11 cellular contexts compared by ENCODE assay signal in genomic region chr17:57461082-57461481, GRCh38.
DNase-seq lines count a peak whose midpoint lies in the region; ATAC-seq and TF ChIP-seq lines count a peak whose summit lies in the region.
"Had no signal": no experiment of that assay in that cellular context is flagged by ENCODE, and none has a peak within 500 bp of the region (broad histone marks: within the 10 kb centered on the region; RNA-seq: fewer than 3 reads in every experiment).

No MANE protein-coding gene starts in this region.

- no peak for ATAC-seq in HG03108 (IDR thresholded peaks at IDR 0.05; ENCODE audit: unreplicated experiment)

- H3K9ac ChIP-seq in BLaER1 treated with 17β-estradiol and CSF1 and Interleukin-3, amounts not matched to agents 10 nM and 100 nM, result peak overlapping the region in 4 of 11 experiments; percentile 38 to 68 (median 57); a peak in 6 of 22 replicates

- H3K9me3 Mint-ChIP-seq in CD8-positive, alpha-beta memory T cell, result no peaks in the 10 kb centered on the region

- H3K9me3 ChIP-seq in BLaER1 treated with 17β-estradiol and CSF1 and Interleukin-3, amounts not matched to agents 10 nM and 100 nM (replicated peaks in 1 of 11), result no peaks in the 10 kb centered on the region
- no peaks in the 10 kb centered on the region for H3K9me3 ChIP-seq in SJCRH30 (replicated peaks)
- no peaks in the 10 kb centered on the region for H3K9me3 ChIP-seq in CD8-positive, alpha-beta memory T cell (ENCODE audit: low read length)
- H3K9me3 ChIP-seq: sigmoid colon had no signal

- peak overlapping the region; percentile 55 to 90 (median 73) for H3K4me2 ChIP-seq in BLaER1 treated with 17β-estradiol and CSF1 and Interleukin-3, amounts not matched to agents 10 nM and 100 nM

- H3K4me3 Mint-ChIP-seq in CD8-positive, alpha-beta memory T cell, result no peak overlapping the region

- H3K27me3 Mint-ChIP-seq in CD8-positive, alpha-beta memory T cell, result no peaks in the 10 kb centered on the region

- peak; percentile 57 for DNase-seq in GM06990 (ENCODE audit: extremely low read depth, insufficient read length)
- DNase-seq in SJCRH30, result peak; percentile 72 to 79
- peak; percentile 65 for DNase-seq in epithelial cell of esophagus (ENCODE audit: low read depth)
- no peak for DNase-seq in CD8-positive, alpha-beta memory T cell
- no peak for DNase-seq in globus pallidus (ENCODE audit: low spot score)
- DNase-seq in NCI-H510A (lab: John Stamatoyannopoulos, UW), result no peak
- DNase-seq: DMS 273 treated with DMSO at 0.1 percent for 48 hours, NCI-H226, sigmoid colon had no signal

- H4K20me1 ChIP-seq in BLaER1 treated with 17β-estradiol and CSF1 and Interleukin-3, amounts not matched to agents 10 nM and 100 nM, result peaks cover 0 to 9% (median 0%) of the 10 kb centered on the region in 11 experiments; a peak in 2 of 22 replicates

- H3K4me1 ChIP-seq in BLaER1 treated with 17β-estradiol and CSF1 and Interleukin-3, amounts not matched to agents 10 nM and 100 nM, result peaks cover 57 to 100% (median 96%) of the 10 kb centered on the region in 10 experiments
- H3K4me1 ChIP-seq in SJCRH30, result peaks cover 30% of the 10 kb centered on the region
- H3K4me1 ChIP-seq in CD8-positive, alpha-beta memory T cell (ENCODE audit: insufficient read depth, low read length), result peaks cover 11% of the 10 kb centered on the region

- peaks cover 0 to 1% (median 0%) of the 10 kb centered on the region in 3 donors for H3K36me3 Mint-ChIP-seq in CD8-positive, alpha-beta memory T cell

- CTCF ChIA-PET in CD8-positive, alpha-beta memory T cell (lab: Charles Lee), result no interaction called here

- peak overlapping the region in 2 of 8 donors; percentile 8 to 64 for H3K27ac Mint-ChIP-seq in CD8-positive, alpha-beta memory T cell

- H3K36me3 ChIP-seq in BLaER1 treated with 17β-estradiol and CSF1 and Interleukin-3, amounts not matched to agents 10 nM and 100 nM, result peaks cover 0 to 48% (median 0%) of the 10 kb centered on the region in 11 experiments; a peak in 7 of 22 replicates
- no peaks in the 10 kb centered on the region for H3K36me3 ChIP-seq in GM06990 (ENCODE audit: control insufficient read depth, insufficient read depth, low read length)
- no peaks in the 10 kb centered on the region for H3K36me3 ChIP-seq in SJCRH30
- no peaks in the 10 kb centered on the region for H3K36me3 ChIP-seq in CD8-positive, alpha-beta memory T cell (ENCODE audit: insufficient read depth, low read length)
- H3K36me3 ChIP-seq: sigmoid colon had no signal

- peak overlapping the region in 8 of 11 experiments; percentile 44 to 93 (median 78); a peak in 16 of 22 replicates for H3K27ac ChIP-seq in BLaER1 treated with 17β-estradiol and CSF1 and Interleukin-3, amounts not matched to agents 10 nM and 100 nM
- H3K27ac ChIP-seq in SJCRH30, result peak overlapping the region; percentile 44
- H3K27ac ChIP-seq in CD8-positive, alpha-beta memory T cell (ENCODE audit: low read depth, low read length), result no peak overlapping the region
- H3K27ac ChIP-seq: sigmoid colon had no signal

- peaks cover 48 to 73% (median 65%) of the 10 kb centered on the region in 3 donors for H3K4me1 Mint-ChIP-seq in CD8-positive, alpha-beta memory T cell

- no peak overlapping the region for H3K4me3 ChIP-seq in BLaER1 treated with 17β-estradiol and CSF1 and Interleukin-3, amounts not matched to agents 10 nM and 100 nM
- H3K4me3 ChIP-seq in GM06990 (replicated peaks; ENCODE audit: low read depth, low read length), result no peak overlapping the region
- no peak overlapping the region for H3K4me3 ChIP-seq in SJCRH30
- H3K4me3 ChIP-seq in epithelial cell of esophagus (ENCODE audit: low read length), result no peak overlapping the region
- H3K4me3 ChIP-seq in CD8-positive, alpha-beta memory T cell (ENCODE audit: low read length), result no peak overlapping the region
- H3K4me3 ChIP-seq: sigmoid colon had no signal

- TF ChIP-seq CTCF in GM06990 (IDR thresholded peaks at IDR 0.05; ENCODE audit: insufficient read depth, low read length, poor library complexity, severe bottlenecking), result no peak
- no peak for TF ChIP-seq CTCF in epithelial cell of esophagus (IDR thresholded peaks at IDR 0.05; ENCODE audit: insufficient read depth, low read depth, low read length, missing control alignments)

- no peaks in the 10 kb centered on the region for H3K27me3 ChIP-seq in BLaER1 treated with 17β-estradiol and CSF1 and Interleukin-3, amounts not matched to agents 10 nM and 100 nM
- no peaks in the 10 kb centered on the region for H3K27me3 ChIP-seq in GM06990 (replicated peaks; ENCODE audit: control insufficient read depth, insufficient read depth, low read length)
- H3K27me3 ChIP-seq in SJCRH30, result no peaks in the 10 kb centered on the region
- H3K27me3 ChIP-seq in CD8-positive, alpha-beta memory T cell (ENCODE audit: insufficient read depth, low read length, poor library complexity, severe bottlenecking), result no peaks in the 10 kb centered on the region
- H3K27me3 ChIP-seq: sigmoid colon had no signal

- POLR2A ChIA-PET in CD8-positive, alpha-beta memory T cell (lab: Charles Lee), result interaction anchor here (0.8 kb wide), 1 partner anchor 204 kb away, joined by 5 read pairs; no protein-coding TSS in a partner anchor

Comparison
In these comparisons a context has a peak if more than half of its experiments do, and no peak if none do; other contexts are left out.
1. DNase-seq: peak in GM06990 (single experiment), SJCRH30 (2 of 2) and epithelial cell of esophagus (single experiment); none in CD8-positive, alpha-beta memory T cell (0 of 5), globus pallidus (single experiment) and NCI-H510A (single experiment).